In genomic region chr1:234001817-234002216, GRCh38 we compare ENCODE assay signal across 16 cellular contexts.
"Had no signal": no experiment of that assay in that cellular context is flagged by ENCODE, and none has a peak within 500 bp of the region (broad histone marks: within the 10 kb centered on the region; RNA-seq: fewer than 3 reads in every experiment).

No MANE protein-coding gene starts in this region.

- H3K4me1 Mint-ChIP-seq: activated CD4-positive, alpha-beta memory T cell treated with anti-CD3 and anti-CD28 coated beads, Interleukin-2, amount 10 ng/mL, durations not matched to agents 7 days and 5 days; activated CD4-positive, alpha-beta T cell treated with anti-CD3 and anti-CD28 coated beads for 36 hours; T-helper 17 cell had no signal

- H3K36me3 Mint-ChIP-seq: activated naive CD4-positive, alpha-beta T cell treated with anti-CD3 and anti-CD28 coated beads, Interleukin-2, amount 50 U/mL, for 72 hours had no signal

- H3K27ac ChIP-seq: body of pancreas, gastroesophageal sphincter, heart right ventricle, pancreas, stomach, thoracic aorta had no signal

- FAIRE-seq: pancreas had no signal

- H3K27me3 ChIP-seq: body of pancreas, pancreas, stomach had no signal

- H3K9me3 ChIP-seq: body of pancreas, gastroesophageal sphincter, heart right ventricle, pancreas, stomach, thoracic aorta had no signal

- H3K4me1 ChIP-seq: body of pancreas, gastroesophageal sphincter, heart right ventricle, pancreas, stomach had no signal

- H3K27ac Mint-ChIP-seq: activated CD4-positive, alpha-beta memory T cell treated with anti-CD3 and anti-CD28 coated beads, Interleukin-2, amount 10 ng/mL, durations not matched to agents 7 days and 5 days; activated CD4-positive, alpha-beta T cell treated with anti-CD3 and anti-CD28 coated beads for 36 hours; activated naive CD4-positive, alpha-beta T cell treated with anti-CD3 and anti-CD28 coated beads, Interleukin-2, amount 50 U/mL, for 72 hours; T-helper 17 cell had no signal

- ATAC-seq: activated CD4-positive, alpha-beta T cell treated with anti-CD3 and anti-CD28 coated beads for 36 hours; activated naive CD4-positive, alpha-beta T cell treated with anti-CD3 and anti-CD28 coated beads, Interleukin-2, amount 50 U/mL, for 72 hours; activated T-cell treated with anti-CD3 and anti-CD28 coated beads, Interleukin-2, amount 50 U/mL, for 4 hours; body of pancreas; gastroesophageal sphincter; heart right ventricle; pancreas; T-helper 17 cell had no signal

- H3K4me3 Mint-ChIP-seq: activated CD4-positive, alpha-beta memory T cell treated with anti-CD3 and anti-CD28 coated beads, Interleukin-2, amount 10 ng/mL, durations not matched to agents 7 days and 5 days; activated CD4-positive, alpha-beta T cell treated with anti-CD3 and anti-CD28 coated beads for 36 hours; activated T-cell treated with anti-CD3 and anti-CD28 coated beads, Interleukin-2, amount 50 U/mL, for 4 hours; T-helper 17 cell had no signal

- DNase-seq: activated CD4-positive, alpha-beta memory T cell treated with anti-CD3 and anti-CD28 coated beads, Interleukin-2, amount 10 ng/mL, durations not matched to agents 7 days and 5 days; activated CD4-positive, alpha-beta T cell treated with anti-CD3 and anti-CD28 coated beads for 36 hours; activated effector memory CD4-positive, alpha-beta T cell treated with anti-CD3 and anti-CD28 coated beads, Interleukin-2, amount 50 U/mL, for 16 hours; activated T-cell treated with anti-CD3 and anti-CD28 coated beads, Interleukin-2, amount 50 U/mL, for 4 hours; body of pancreas; cortex of kidney; effector CD4-positive, alpha-beta T cell; heart right ventricle; pancreas; stimulated activated CD4-positive, alpha-beta T cell treated with anti-CD3 and anti-CD28 coated beads, Interleukin-12 subunit alpha, Interleukin-12 subunit beta, amount 100 ng/mL, for 4 hours; stimulated activated CD4-positive, alpha-beta T cell treated with anti-CD3 and anti-CD28 coated beads, Interleukin-2, amount 100 ng/mL, for 24 hours; stomach; T-helper 17 cell had no signal

- H3K4me3 ChIP-seq: body of pancreas, gastroesophageal sphincter, heart right ventricle, pancreas, stomach, thoracic aorta had no signal

- H3K36me3 ChIP-seq: gastroesophageal sphincter, heart right ventricle, pancreas, stomach, thoracic aorta had no signal

- H3K9me3 Mint-ChIP-seq: activated CD4-positive, alpha-beta memory T cell treated with anti-CD3 and anti-CD28 coated beads, Interleukin-2, amount 10 ng/mL, durations not matched to agents 7 days and 5 days; activated naive CD4-positive, alpha-beta T cell treated with anti-CD3 and anti-CD28 coated beads, Interleukin-2, amount 50 U/mL, for 72 hours; activated T-cell treated with anti-CD3 and anti-CD28 coated beads, Interleukin-2, amount 50 U/mL, for 4 hours had no signal
